ENCODE assay signal across 7 cellular contexts in genomic region chr20:25583607-25584006, GRCh38. TPM values are rescaled to one million over a fixed set of nuclear protein-coding genes. Genes with fewer than 3 reads are reported as not detected.
A peak's percentile ranks its signal among the peaks of the same experiment; 100 is the strongest.
DNase-seq lines count a peak whose midpoint lies in the region; ATAC-seq, FAIRE-seq and TF ChIP-seq lines count a peak whose summit lies in the region.
"Not testable (repeated sequence)": the region's sequence is repeated elsewhere in the genome, so short reads cannot be mapped to it uniquely, and the experiment has no call there.

No MANE protein-coding gene starts in this region.

- TF ChIP-seq CTCF in WTC11 (IDR thresholded peaks at IDR 0.05); astrocyte (IDR thresholded peaks at IDR 0.05; ENCODE audit: insufficient read depth, low read depth, low read length); neural crest cell (conservative IDR thresholded peaks at IDR 0.05): not testable (repeated sequence)

- not testable (repeated sequence) for FAIRE-seq in astrocyte (lab: Jason Lieb, UNC)

- peak overlapping the region in 1 of 8 donors; percentile 1 for H3K27ac Mint-ChIP-seq in CD8-positive, alpha-beta memory T cell
- H3K27ac Mint-ChIP-seq in WTC11 (peak overlapping the region; percentile 65; the same call in 1 of the 2 replicates), neural crest cell (ENCODE audit: unreplicated experiment) (peak overlapping the region; percentile 12)
- not testable (repeated sequence) for H3K27ac Mint-ChIP-seq in astrocyte (ENCODE audit: unreplicated experiment); immature natural killer cell

- CTCF ChIA-PET in CD8-positive, alpha-beta memory T cell (lab: Charles Lee); WTC11 (lab: Charles Lee): not testable (repeated sequence)

- H3K27me3 ChIP-seq in CD8-positive, alpha-beta memory T cell (ENCODE audit: insufficient read depth, low read length, poor library complexity, severe bottlenecking); astrocyte (ENCODE audit: insufficient read depth, low read length): not testable (repeated sequence)

- not testable (repeated sequence) for DNase-seq in CD8-positive, alpha-beta memory T cell; WTC11 (ENCODE audit: low spot score); activated T-cell treated with anti-CD3 and anti-CD28 coated beads, Interleukin-2, amount 50 U/mL, for 4 hours; astrocyte (ENCODE audit: low read depth); immature natural killer cell; neural crest cell (ENCODE audit: low read depth, low spot score)

- peak overlapping the region in 6 of 7 donors; percentile 33 to 65 (median 60) for H3K4me3 Mint-ChIP-seq in CD8-positive, alpha-beta memory T cell
- H3K4me3 Mint-ChIP-seq in WTC11 (peak overlapping the region; percentile 65), astrocyte (ENCODE audit: unreplicated experiment) (peak overlapping the region; percentile 91), immature natural killer cell (peak overlapping the region; percentile 48 to 77 (median 69)), neural crest cell (peak overlapping the region; percentile 92)
- H3K4me3 Mint-ChIP-seq in activated T-cell treated with anti-CD3 and anti-CD28 coated beads, Interleukin-2, amount 50 U/mL, for 4 hours: peak overlapping the region; percentile 60

- H3K4me1 Mint-ChIP-seq in CD8-positive, alpha-beta memory T cell; activated T-cell treated with anti-CD3 and anti-CD28 coated beads, Interleukin-2, amount 50 U/mL, for 4 hours (ENCODE audit: low read depth); immature natural killer cell: not testable (repeated sequence)
- H3K4me1 Mint-ChIP-seq in WTC11 (peaks cover 35% of the 10 kb centered on the region), astrocyte (ENCODE audit: low read depth, unreplicated experiment) (peaks cover 13% of the 10 kb centered on the region), neural crest cell (peaks cover 38% of the 10 kb centered on the region)

- H3K27ac ChIP-seq in CD8-positive, alpha-beta memory T cell (ENCODE audit: low read depth, low read length); astrocyte (ENCODE audit: low read depth, low read length): not testable (repeated sequence)
- peak overlapping the region; percentile 88 for H3K27ac ChIP-seq in KOPT-K1 (ENCODE audit: low read depth, low read length, poor library complexity, severe bottlenecking)

- peaks cover 24% of the 10 kb centered on the region for H4K20me1 ChIP-seq in astrocyte (ENCODE audit: insufficient read depth, low read length)

- not testable (repeated sequence) for H3K4me2 ChIP-seq in astrocyte (ENCODE audit: low read length)

- H3K36me3 ChIP-seq in CD8-positive, alpha-beta memory T cell (ENCODE audit: insufficient read depth, low read length); astrocyte (ENCODE audit: insufficient read depth, low read length): not testable (repeated sequence)
- H3K36me3 ChIP-seq in KOPT-K1 (ENCODE audit: insufficient read depth, low read length): peaks cover 37% of the 10 kb centered on the region

- H2AFZ ChIP-seq in astrocyte (ENCODE audit: low read depth, low read length): not testable (repeated sequence)

- not testable (repeated sequence) for H3K4me3 ChIP-seq in CD8-positive, alpha-beta memory T cell (ENCODE audit: low read length); astrocyte (ENCODE audit: insufficient read depth, low read depth, low read length)

- not testable (repeated sequence) for H3K9ac ChIP-seq in astrocyte (ENCODE audit: low read length)

- H3K4me1 ChIP-seq in CD8-positive, alpha-beta memory T cell (ENCODE audit: insufficient read depth, low read length): not testable (repeated sequence)
- H3K4me1 ChIP-seq in astrocyte (ENCODE audit: insufficient read depth, low read length): peaks cover 18% of the 10 kb centered on the region

- not testable (repeated sequence) for H3K9me3 Mint-ChIP-seq in CD8-positive, alpha-beta memory T cell; WTC11; activated T-cell treated with anti-CD3 and anti-CD28 coated beads, Interleukin-2, amount 50 U/mL, for 4 hours; astrocyte (ENCODE audit: unreplicated experiment); immature natural killer cell; neural crest cell

- ATAC-seq in WTC11; activated T-cell treated with anti-CD3 and anti-CD28 coated beads, Interleukin-2, amount 50 U/mL, for 4 hours: not testable (repeated sequence)

- peaks cover 45% of the 10 kb centered on the region for H3K79me2 ChIP-seq in astrocyte (ENCODE audit: insufficient read depth, low read length)

- H3K27me3 Mint-ChIP-seq in CD8-positive, alpha-beta memory T cell: peaks cover 5 to 36% of the 10 kb centered on the region in 2 donors
- not testable (repeated sequence) for H3K27me3 Mint-ChIP-seq in WTC11 (ENCODE audit: low read depth); astrocyte (ENCODE audit: low read depth, unreplicated experiment); neural crest cell (ENCODE audit: low read depth)
- H3K27me3 Mint-ChIP-seq in activated T-cell treated with anti-CD3 and anti-CD28 coated beads, Interleukin-2, amount 50 U/mL, for 4 hours (ENCODE audit: low read depth): peaks cover 13% of the 10 kb centered on the region
- peaks cover 7 to 27% (median 8%) of the 10 kb centered on the region in 3 donors for H3K27me3 Mint-ChIP-seq in immature natural killer cell (ENCODE audit: low read depth in 3 of 3)

- not testable (repeated sequence) for H3K36me3 Mint-ChIP-seq in CD8-positive, alpha-beta memory T cell; activated T-cell treated with anti-CD3 and anti-CD28 coated beads, Interleukin-2, amount 50 U/mL, for 4 hours (ENCODE audit: insufficient read depth); astrocyte (ENCODE audit: low read depth, unreplicated experiment); immature natural killer cell; neural crest cell (ENCODE audit: low read depth)
- H3K36me3 Mint-ChIP-seq in WTC11: peaks cover 23% of the 10 kb centered on the region

- POLR2A ChIA-PET in CD8-positive, alpha-beta memory T cell (lab: Charles Lee); WTC11 (lab: Charles Lee): not testable (repeated sequence)

- not testable (repeated sequence) for H3K9me3 ChIP-seq in CD8-positive, alpha-beta memory T cell (ENCODE audit: low read length); KOPT-K1 (ENCODE audit: insufficient read depth, low read length, poor library complexity, severe bottlenecking); astrocyte (ENCODE audit: insufficient read depth, low read depth, low read length)

RNA-seq across cellular contexts. Expression of gene NINL, which starts 1.7 kb away (rescaled TPM):
- total RNA-seq in CD8-positive, alpha-beta memory T cell: 1 to 10 TPM in 1 of 2 experiments, under 1 TPM in 1; 0.77 to 1.5 TPM
- polyA plus RNA-seq in CD8-positive, alpha-beta memory T cell: 0.64 TPM
- 34.4 to 36.3 TPM (median 36.0 TPM) in 3 replicates for total RNA-seq in WTC11 (2021)
- under 1 TPM; 0.61 to 0.71 (median 0.66) TPM for total RNA-seq in activated T-cell treated with anti-CD3 and anti-CD28 coated beads, Interleukin-2, amount 50 U/mL, for 4 hours
- total RNA-seq in astrocyte: 7.9 and 10.2 TPM in 2 replicates
- under 1 TPM in 2 of 3 donors, not detected in 1; 0.19 to 0.77 TPM for polyA plus RNA-seq in immature natural killer cell
- total RNA-seq in neural crest cell: 41.2 and 44.0 TPM in 2 replicates

RNA-seq across cellular contexts. Expression of gene NANP, which starts 40.2 kb away (rescaled TPM):
- 1 to 10 TPM; 5.4 to 6.2 TPM for total RNA-seq in CD8-positive, alpha-beta memory T cell
- polyA plus RNA-seq in CD8-positive, alpha-beta memory T cell: 0.87 TPM
- total RNA-seq in WTC11 (2021) (4.2 to 5.1 TPM (median 4.8 TPM) in 3 replicates), astrocyte (5.0 and 5.7 TPM in 2 replicates), neural crest cell (9.0 and 9.7 TPM in 2 replicates)
- total RNA-seq in activated T-cell treated with anti-CD3 and anti-CD28 coated beads, Interleukin-2, amount 50 U/mL, for 4 hours: 1 to 10 TPM; 6.7 to 7.8 (median 7.5) TPM
- polyA plus RNA-seq in immature natural killer cell: 1 to 10 TPM; 2.4 to 4.9 (median 2.5) TPM
